Comparison of ENCODE assay signal across 8 cellular contexts in the genomic region with DNA sequence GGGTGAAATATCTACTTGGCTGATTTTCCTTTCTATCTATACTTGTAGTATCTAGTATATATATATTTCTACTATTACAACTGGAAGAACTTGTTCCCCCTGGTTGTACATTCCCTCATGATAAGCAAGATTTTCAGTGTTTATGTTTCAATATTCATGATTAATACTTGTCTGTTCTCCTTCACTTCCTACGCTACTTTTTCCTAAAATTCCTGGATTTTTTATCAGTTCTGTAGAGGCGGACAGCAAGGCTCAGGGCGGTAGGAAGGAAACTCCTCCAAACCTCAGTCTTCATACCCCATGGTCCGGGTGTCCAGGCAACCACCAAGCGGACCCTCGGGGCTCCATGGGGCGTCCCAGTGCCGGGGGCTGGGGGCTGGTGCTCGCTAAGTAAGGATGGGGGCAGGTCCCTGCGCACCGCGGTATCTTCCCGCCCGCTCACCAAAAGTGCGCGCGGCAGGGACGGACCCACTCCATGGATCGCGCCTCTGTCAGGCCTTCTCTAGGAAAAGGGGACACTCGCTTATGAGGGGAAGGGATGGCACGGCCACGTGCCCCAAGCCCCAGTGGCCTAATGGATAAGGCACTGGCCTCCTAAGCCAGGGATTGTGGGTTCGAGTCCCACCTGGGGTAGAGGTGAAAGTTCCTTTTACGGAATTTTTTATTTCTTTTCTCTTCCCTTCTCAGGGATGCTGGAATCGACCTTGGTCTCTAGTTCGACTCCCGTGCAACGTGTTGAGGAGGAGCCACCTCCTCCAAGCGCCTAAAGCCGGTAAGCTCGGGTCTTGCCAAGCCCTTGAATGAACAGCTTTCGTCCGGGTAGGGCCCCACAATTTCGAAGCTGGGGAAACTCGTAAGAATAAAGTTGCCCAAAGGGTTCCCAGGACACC. TPM values are rescaled to one million over a fixed set of nuclear protein-coding genes. Genes with fewer than 3 reads are reported as not detected.
DNase-seq lines count a peak whose midpoint lies in the region; ATAC-seq and TF ChIP-seq lines count a peak whose summit lies in the region.

No MANE protein-coding gene starts in this region.

- H3F3A ChIP-seq in PC-9 (ENCODE audit: insufficient read depth, low read depth) = peaks cover 36% of the 10 kb centered on the region

- H3K4me2 ChIP-seq in PC-9 = peak overlapping the region; percentile 72

- no peaks in the 10 kb centered on the region for H3K27me3 ChIP-seq in PC-9 (ENCODE audit: insufficient read depth, low read depth)
- H3K27me3 ChIP-seq in mucosa of rectum (ENCODE audit: control insufficient read depth in 2 of 2, insufficient read depth in 2 of 2, low read length in 2 of 2) = no peaks in the 10 kb centered on the region

- H2AFZ ChIP-seq in PC-9 = peak overlapping the region; percentile 100

- BruUV-seq in PC-9 (replicated peaks; lab: Mats Ljungman, UMichigan) = no TSS peak

- no peaks in the 10 kb centered on the region for H3K9me2 ChIP-seq in PC-9 (ENCODE audit: insufficient read depth)

- H3K9me3 ChIP-seq in PC-9 (ENCODE audit: insufficient read depth, low read depth) (no peaks in the 10 kb centered on the region), mucosa of rectum (ENCODE audit: control insufficient read depth in 2 of 2, low read length in 2 of 2) (no peaks in the 10 kb centered on the region)

- peaks cover 4% of the 10 kb centered on the region; the same call in 1 of the 2 replicates for H3K36me3 ChIP-seq in PC-9 (ENCODE audit: low read depth)
- peaks cover 0 to 4% of the 10 kb centered on the region in 2 donors for H3K36me3 ChIP-seq in mucosa of rectum (ENCODE audit: control insufficient read depth in 2 of 2, insufficient read depth in 2 of 2, low read length in 2 of 2)

- peaks cover 30% of the 10 kb centered on the region for H3K4me1 ChIP-seq in PC-9 (replicated peaks; ENCODE audit: insufficient read depth)
- H3K4me1 ChIP-seq in mucosa of rectum (ENCODE audit: control insufficient read depth in 2 of 2, insufficient read depth in 2 of 2, low read length in 2 of 2) = peaks cover 28 to 34% of the 10 kb centered on the region in 2 donors

- DNase-seq in CD1c-positive myeloid dendritic cell (ENCODE audit: extremely low spot score) (peak; percentile 85), KBM-7 (peak; percentile 95), PC-9 (peak; percentile 86 to 96)
- DNase-seq in activated T-cell treated with anti-CD3 and anti-CD28 coated beads, Interleukin-2, amount 50 U/mL, for 48 hours = peak; percentile 99 to 100
- peak; percentile 90 to 95 for DNase-seq in stimulated activated CD8-positive, alpha-beta memory T cell treated with anti-CD3 and anti-CD28 coated beads, Interleukin-2, amount 100 ng/mL, for 48 hours (ENCODE audit: low read depth in 2 of 2)

- no peak for TF ChIP-seq CTCF in PC-9 (conservative IDR thresholded peaks at IDR 0.05)

- intact Hi-C loops in PC-9 (cut with micrococcal nuclease; ENCODE audit: unreplicated experiment) = loop anchor here (1.0 to 10.0 kb wide), 5 partner anchors 20 to 171 kb away; a partner anchor contains a TSS

- H3K27ac ChIP-seq in PC-9 (peak overlapping the region; percentile 90), mucosa of rectum (ENCODE audit: low read depth in 2 of 2, low read length in 2 of 2) (peak overlapping the region; percentile 73 to 85)

- H3K79me2 ChIP-seq in PC-9 (ENCODE audit: low read depth) = no peaks in the 10 kb centered on the region

- H3K4me3 ChIP-seq in PC-9 (peak overlapping the region; percentile 98), mucosa of rectum (ENCODE audit: low read length in 2 of 2) (peak overlapping the region; percentile 78 to 79)

- no peaks in the 10 kb centered on the region for H4K20me1 ChIP-seq in PC-9 (ENCODE audit: insufficient read depth)

- H3K9ac ChIP-seq in mucosa of rectum (ENCODE audit: low read depth in 1 of 2, low read length in 2 of 2) = peak overlapping the region; percentile 52 to 71

- POLR2A ChIA-PET in PC-9 (lab: Charles Lee; ENCODE audit: unreplicated experiment) = no interaction called here

- CTCF ChIA-PET in PC-9 (lab: Charles Lee) = no interaction called here

- in situ Hi-C loops in KBM-7 (cut with MboI; ENCODE audit: low pct_unique_long_range_greater_than_20kb, low sequenced_read_pairs) = no loop called here

- ATAC-seq in GM21528 (IDR thresholded peaks at IDR 0.05; ENCODE audit: low FRiP score, unreplicated experiment) = peak; percentile 48
- ATAC-seq in esophagus mucosa = peak; percentile 60

RNA-seq across cellular contexts. Expression of a gene that starts 13.2 kb away (rescaled TPM):
- total RNA-seq in PC-9 (2021) = 306 and 336 TPM in 2 replicates
- 314 TPM for total RNA-seq in esophagus mucosa

RNA-seq across cellular contexts. Expression of a gene that starts 13.4 kb away (rescaled TPM):
- total RNA-seq in PC-9 (2021) (18.4 and 18.6 TPM in 2 replicates), esophagus mucosa (13.2 TPM)

RNA-seq across cellular contexts. Expression of a gene that starts 21.1 kb away (rescaled TPM):
- total RNA-seq in PC-9 (2021) = 42.8 and 48.4 TPM in 2 replicates
- total RNA-seq in esophagus mucosa = 47.8 TPM

RNA-seq across cellular contexts. Expression of a gene that starts 46.2 kb away (rescaled TPM):
- 15.1 and 22.8 TPM in 2 replicates for total RNA-seq in PC-9 (2021)
- 2.7 TPM for total RNA-seq in esophagus mucosa

RNA-seq across cellular contexts. Expression of a gene that starts 54.2 kb away (rescaled TPM):
- total RNA-seq in PC-9 (2021) (70.2 and 88.5 TPM in 2 replicates), esophagus mucosa (13.9 TPM)

Comparison
In these comparisons a context has a peak if more than half of its experiments do, and no peak if none do; other contexts are left out.
1. Peak in every context shown above with its lines: DNase-seq, ATAC-seq, H3K4me3 ChIP-seq and H3K27ac ChIP-seq.